Comparison of ENCODE assay signal across 9 cellular contexts in genomic region chr6:14046476-14047068, GRCh38.
DNase-seq lines count a peak whose midpoint lies in the region; ATAC-seq, FAIRE-seq and TF ChIP-seq lines count a peak whose summit lies in the region.
"Had no signal": no experiment of that assay in that cellular context is flagged by ENCODE, and none has a peak within 500 bp of the region (broad histone marks: within the 10 kb centered on the region; RNA-seq: fewer than 3 reads in every experiment).

No MANE protein-coding gene starts in this region.

- no peak for TF ChIP-seq EP300 in esophagus muscularis mucosa (IDR thresholded peaks at IDR 0.05)

- TF ChIP-seq CTCF in esophagus muscularis mucosa (IDR thresholded peaks at IDR 0.05) (peak; percentile 44 to 66 (median 53)), pancreas (IDR thresholded peaks at IDR 0.05) (peak in 3 of 4 donors; percentile 36 to 58 (median 49))

- H3K27me3 ChIP-seq in esophagus muscularis mucosa: peaks cover 0 to 36% (median 0%) of the 10 kb centered on the region in 4 donors
- no peaks in the 10 kb centered on the region for H3K27me3 ChIP-seq in pancreas
- H3K27me3 ChIP-seq: SJCRH30 had no signal

- POLR2A ChIA-PET in activated CD4-positive, alpha-beta memory T cell treated with anti-CD3 and anti-CD28 coated beads for 36 hours (lab: Charles Lee): no interaction called here

- no peak for TF ChIP-seq POLR2A in esophagus muscularis mucosa (IDR thresholded peaks at IDR 0.05; ENCODE audit: low read depth)

- no peaks in the 10 kb centered on the region for H3K4me1 Mint-ChIP-seq in activated CD4-positive, alpha-beta memory T cell treated with anti-CD3 and anti-CD28 coated beads for 36 hours (ENCODE audit: low read depth)

- no peak overlapping the region for H3K27ac Mint-ChIP-seq in activated CD4-positive, alpha-beta memory T cell treated with anti-CD3 and anti-CD28 coated beads for 36 hours

- CTCF ChIA-PET in activated CD4-positive, alpha-beta memory T cell treated with anti-CD3 and anti-CD28 coated beads for 36 hours (lab: Charles Lee): interaction anchor here (0.6 to 8.4 kb wide), 42 partner anchors 9 to 1578 kb away, joined by 3 to 73 read pairs (median 4); no protein-coding TSS in a partner anchor

- no peak for FAIRE-seq in pancreas (lab: Jason Lieb, UNC)

- H3K4me3 Mint-ChIP-seq in activated CD4-positive, alpha-beta memory T cell treated with anti-CD3 and anti-CD28 coated beads for 36 hours: no peak overlapping the region

- no peaks in the 10 kb centered on the region for H3K36me3 ChIP-seq in esophagus muscularis mucosa
- H3K36me3 ChIP-seq in pancreas: no peaks in the 10 kb centered on the region
- H3K36me3 ChIP-seq: SJCRH30 had no signal

- H3K27ac ChIP-seq in esophagus muscularis mucosa (replicated peaks in 1 of 4) (no peak overlapping the region), pancreas (no peak overlapping the region)
- H3K27ac ChIP-seq: SJCRH30 had no signal

- peaks cover 20% of the 10 kb centered on the region for H3K27me3 Mint-ChIP-seq in activated CD4-positive, alpha-beta memory T cell treated with anti-CD3 and anti-CD28 coated beads for 36 hours

- H3K36me3 Mint-ChIP-seq in activated CD4-positive, alpha-beta memory T cell treated with anti-CD3 and anti-CD28 coated beads for 36 hours: no peaks in the 10 kb centered on the region

- ATAC-seq in GM21515 (IDR thresholded peaks at IDR 0.05; ENCODE audit: unreplicated experiment): peak; percentile 70
- peak; percentile 83 to 96 (median 90) for ATAC-seq in pancreas
- no peak for ATAC-seq in HG03439 (IDR thresholded peaks at IDR 0.05; ENCODE audit: unreplicated experiment)

- intact Hi-C loops in activated CD4-positive, alpha-beta memory T cell treated with anti-CD3 and anti-CD28 coated beads for 36 hours (cut with micrococcal nuclease): loop anchor here (1.0 to 5.0 kb wide), 2 partner anchors 119 to 137 kb away; no protein-coding TSS in a partner anchor
- intact Hi-C loops in esophagus muscularis mucosa (cut with DNase I) (loop anchor here (5.0 to 10.0 kb wide), 2 partner anchors 139 to 252 kb away; no protein-coding TSS in a partner anchor), pancreas (cut with DNase I) (loop anchor here in 1 of 3 donors (5.0 kb wide), 1 partner anchor 134 kb away; no protein-coding TSS in a partner anchor), posterior vena cava (cut with DNase I) (loop anchor here in 1 of 2 donors (10.0 kb wide), 1 partner anchor 132 kb away; no protein-coding TSS in a partner anchor)

- H3K4me3 ChIP-seq in esophagus muscularis mucosa (no peak overlapping the region), pancreas (no peak overlapping the region)
- H3K4me3 ChIP-seq: SJCRH30 had no signal

- H3K4me1 ChIP-seq in esophagus muscularis mucosa: no peaks in the 10 kb centered on the region
- H3K4me1 ChIP-seq in pancreas: no peaks in the 10 kb centered on the region
- H3K4me1 ChIP-seq: SJCRH30 had no signal

- H3K9me3 ChIP-seq in esophagus muscularis mucosa (no peaks in the 10 kb centered on the region), pancreas (no peaks in the 10 kb centered on the region)
- H3K9me3 ChIP-seq: SJCRH30 had no signal

- peak; percentile 46 for DNase-seq in COR-L47 (lab: John Stamatoyannopoulos, UW)
- peak; percentile 41 for DNase-seq in NCI-H2227 treated with DMSO at 0.1 percent for 48 hours (lab: John Stamatoyannopoulos, UW)
- peak; percentile 64 for DNase-seq in activated CD4-positive, alpha-beta memory T cell treated with anti-CD3 and anti-CD28 coated beads for 36 hours
- no peak for DNase-seq in esophagus muscularis mucosa (ENCODE audit: extremely low spot score)
- DNase-seq in pancreas: peak in 3 of 6 donors; percentile 32 to 56 (median 47)
- no peak for DNase-seq in posterior vena cava (ENCODE audit: low spot score)

- 25% methylated on average over 8 of the region's 8 CpGs for whole genome bisulfite sequencing in esophagus muscularis mucosa
- 17 to 18% methylated on average over 8 of the region's 8 CpGs for WGBS in pancreas, 2 donors

- no peaks in the 10 kb centered on the region for H3K9me3 Mint-ChIP-seq in activated CD4-positive, alpha-beta memory T cell treated with anti-CD3 and anti-CD28 coated beads for 36 hours

Comparison
In these comparisons a context has a peak if more than half of its experiments do, and no peak if none do; other contexts are left out.
1. DNase-seq: peak in COR-L47 (single experiment), NCI-H2227 treated with DMSO at 0.1 percent for 48 hours (single experiment) and activated CD4-positive, alpha-beta memory T cell treated with anti-CD3 and anti-CD28 coated beads for 36 hours (single experiment); none in esophagus muscularis mucosa (single experiment) and posterior vena cava (single experiment).